Comparison of ENCODE assay signal across 25 cellular contexts in genomic region chr2:240348522-240348921, GRCh38.
DNase-seq lines count a peak whose midpoint lies in the region; ATAC-seq and TF ChIP-seq lines count a peak whose summit lies in the region.
"Had no signal": no experiment of that assay in that cellular context is flagged by ENCODE, and none has a peak within 500 bp of the region (broad histone marks: within the 10 kb centered on the region; RNA-seq: fewer than 3 reads in every experiment).

No MANE protein-coding gene starts in this region.

- no peaks in the 10 kb centered on the region for H3K4me1 Mint-ChIP-seq in CD14-positive monocyte

- TF ChIP-seq CTCF in CD14-positive monocyte (IDR thresholded peaks at IDR 0.05) (no peak), fibroblast of villous mesenchyme (IDR thresholded peaks at IDR 0.05; ENCODE audit: insufficient read depth, low read depth, low read length) (no peak)

- H3K9me3 Mint-ChIP-seq in CD14-positive monocyte: peaks cover 6 to 30% (median 28%) of the 10 kb centered on the region in 7 donors
- H3K9me3 Mint-ChIP-seq: activated T-cell treated with anti-CD3 and anti-CD28 coated beads, Interleukin-2, amount 50 U/mL, for 4 hours; T-helper 2 cell treated with Interferon-gamma antibody and Interleukin-4, amounts not matched to agents 5 μg/mL and 100 μg/mL, for 36 hours had no signal

- no peaks in the 10 kb centered on the region for H3K36me3 Mint-ChIP-seq in CD14-positive monocyte

- DNase-seq in CD14-positive monocyte (ENCODE audit: low spot score) (peak; percentile 23), NCI-H2029 treated with DMSO at 0.1 percent for 48 hours (lab: John Stamatoyannopoulos, UW) (peak; percentile 11), fibroblast of villous mesenchyme (ENCODE audit: low read depth) (peak; percentile 46), sciatic nerve (ENCODE audit: low spot score) (peak; percentile 33)
- no peak for DNase-seq in activated CD4-positive, alpha-beta T cell treated with anti-CD3 and anti-CD28 coated beads, Interleukin-2, amount 50 U/mL, for 1 hour
- DNase-seq in NK-92 treated with Interleukin-12 subunit alpha and Interleukin-12 subunit beta, amount 100 ng/mL, for 24 hours (lab: John Stamatoyannopoulos, UW): no peak
- DNase-seq: activated CD4-positive, alpha-beta T cell treated with anti-CD3 and anti-CD28 coated beads for 4 hours; activated naive CD4-positive, alpha-beta T cell treated with Interleukin-2 at 50 U/mL for 16 hours; activated T-cell treated with anti-CD3 and anti-CD28 coated beads, Interleukin-2, amount 50 U/mL, for 4 hours; brain microvascular endothelial cell; effector memory CD4-positive, alpha-beta T cell; foreskin melanocyte; hippocampal formation; lower lobe of right lung; NCI-H1105 treated with DMSO at 0.1 percent for 48 hours; NCI-H2107; NCI-H524 treated with DMSO at 0.1 percent for 48 hours; small intestine; stimulated activated CD4-positive, alpha-beta T cell treated with anti-CD3 and anti-CD28 coated beads, Interleukin-1b, Interleukin-23, amount 100 ng/mL, for 48 hours; upper lobe of right lung had no signal

- peaks cover 0 to 3% (median 3%) of the 10 kb centered on the region in 3 donors for H3K27me3 Mint-ChIP-seq in CD14-positive monocyte (ENCODE audit: low read depth in 3 of 3)

- H3K4me3 ChIP-seq in fibroblast of villous mesenchyme (ENCODE audit: low read depth, low read length): no peak overlapping the region
- H3K4me3 ChIP-seq: adrenal gland, lower lobe of right lung, prostate gland, upper lobe of right lung had no signal

- H3K27ac Mint-ChIP-seq in CD14-positive monocyte: no peak overlapping the region
- H3K27ac Mint-ChIP-seq: T-helper 2 cell treated with Interferon-gamma antibody and Interleukin-4, amounts not matched to agents 5 μg/mL and 100 μg/mL, for 36 hours had no signal

- intact Hi-C loops in CD14-positive monocyte (cut with micrococcal nuclease) (no loop called here), sciatic nerve (cut with DNase I) (no loop called here)

- H3K4me3 Mint-ChIP-seq in CD14-positive monocyte: no peak overlapping the region
- H3K4me3 Mint-ChIP-seq: activated T-cell treated with anti-CD3 and anti-CD28 coated beads, Interleukin-2, amount 50 U/mL, for 4 hours; T-helper 2 cell treated with Interferon-gamma antibody and Interleukin-4, amounts not matched to agents 5 μg/mL and 100 μg/mL, for 36 hours had no signal

- ATAC-seq in sciatic nerve (no peak), GM18519 (IDR thresholded peaks at IDR 0.05; ENCODE audit: low FRiP score, unreplicated experiment) (no peak)
- ATAC-seq: activated T-cell treated with anti-CD3 and anti-CD28 coated beads, Interleukin-2, amount 50 U/mL, for 4 hours; lower lobe of right lung; SK-N-SH treated with all-trans-retinoic acid at 6 μM for 48 hours; upper lobe of right lung had no signal

Comparison
In these comparisons a context has a peak if more than half of its experiments do, and no peak if none do; other contexts are left out.
1. DNase-seq: peak in CD14-positive monocyte (single experiment), NCI-H2029 treated with DMSO at 0.1 percent for 48 hours (single experiment), fibroblast of villous mesenchyme (single experiment) and sciatic nerve (single experiment); none in activated CD4-positive, alpha-beta T cell treated with anti-CD3 and anti-CD28 coated beads, Interleukin-2, amount 50 U/mL, for 1 hour (single experiment) and NK-92 treated with Interleukin-12 subunit alpha and Interleukin-12 subunit beta, amount 100 ng/mL, for 24 hours (single experiment).